In genomic region chr6:149508485-149508884, GRCh38 we compare ENCODE assay signal across 13 cellular contexts. TPM values are rescaled to one million over a fixed set of nuclear protein-coding genes. Genes with fewer than 3 reads are reported as not detected.
A peak's percentile ranks its signal among the peaks of the same experiment; 100 is the strongest.
DNase-seq lines count a peak whose midpoint lies in the region; ATAC-seq and TF ChIP-seq lines count a peak whose summit lies in the region.
"Had no signal": no experiment of that assay in that cellular context is flagged by ENCODE, and none has a peak within 500 bp of the region (broad histone marks: within the 10 kb centered on the region; RNA-seq: fewer than 3 reads in every experiment).

No MANE protein-coding gene starts in this region.

- H3K27me3 Mint-ChIP-seq in activated CD4-positive, alpha-beta T cell treated with anti-CD3 and anti-CD28 coated beads for 36 hours: no peaks in the 10 kb centered on the region

- no peaks in the 10 kb centered on the region for H3K9me3 Mint-ChIP-seq in activated CD4-positive, alpha-beta T cell treated with anti-CD3 and anti-CD28 coated beads for 36 hours (ENCODE audit: low read depth)
- H3K9me3 Mint-ChIP-seq: neural progenitor cell had no signal

- H3K4me1 ChIP-seq in mucosa of descending colon (ENCODE audit: low read depth): no peaks in the 10 kb centered on the region
- H3K4me1 ChIP-seq: lower lobe of right lung, neural progenitor cell had no signal

- DNase-seq in activated CD4-positive, alpha-beta T cell treated with anti-CD3 and anti-CD28 coated beads for 36 hours: peak; percentile 60
- no peak for DNase-seq in activated CD4-positive, alpha-beta T cell treated with anti-CD3 and anti-CD28 coated beads for 1 hour
- DNase-seq in T-helper 22 cell (ENCODE audit: low read depth): peak; percentile 49
- peak; percentile 24 for DNase-seq in astrocyte of the hippocampus (ENCODE audit: low read depth, low spot score)
- DNase-seq in stimulated activated CD4-positive, alpha-beta T cell treated with anti-CD3 and anti-CD28 coated beads, Interleukin-4, amount 100 ng/mL, for 24 hours: peak; percentile 64
- no peak for DNase-seq in NCI-H345 (lab: John Stamatoyannopoulos, UW)
- DNase-seq in mucosa of descending colon: no peak
- DNase-seq: amygdala, lower lobe of right lung, SIG-M5 had no signal

- intact Hi-C loops in activated CD4-positive, alpha-beta T cell treated with anti-CD3 and anti-CD28 coated beads for 36 hours (cut with DNase I, micrococcal nuclease): loop anchor here (1.0 to 10.0 kb wide), 6 partner anchors 13 to 476 kb away; partner anchors contain the start of gene ZC3H12D (in 2 of the 2)
- intact Hi-C loops in mucosa of descending colon (cut with DNase I, micrococcal nuclease): no loop called here

- peaks cover 44% of the 10 kb centered on the region for H3K36me3 Mint-ChIP-seq in activated CD4-positive, alpha-beta T cell treated with anti-CD3 and anti-CD28 coated beads for 36 hours (ENCODE audit: low read depth)

- H3K4me3 Mint-ChIP-seq in activated CD4-positive, alpha-beta T cell treated with anti-CD3 and anti-CD28 coated beads for 36 hours: peak overlapping the region; percentile 48
- H3K4me3 Mint-ChIP-seq: neural progenitor cell had no signal

- peak overlapping the region; percentile 99 for H3K27ac Mint-ChIP-seq in activated CD4-positive, alpha-beta T cell treated with anti-CD3 and anti-CD28 coated beads for 36 hours
- H3K27ac Mint-ChIP-seq: neural progenitor cell had no signal

- no peak for TF ChIP-seq CTCF in mucosa of descending colon (IDR thresholded peaks at IDR 0.05)

- H3K9me3 ChIP-seq in mucosa of descending colon: no peaks in the 10 kb centered on the region
- H3K9me3 ChIP-seq: lower lobe of right lung, thoracic aorta had no signal

- ATAC-seq in activated CD4-positive, alpha-beta T cell treated with anti-CD3 and anti-CD28 coated beads for 36 hours: peak; percentile 90
- ATAC-seq in HG03097 (IDR thresholded peaks at IDR 0.05; ENCODE audit: low FRiP score, unreplicated experiment) (no peak), mucosa of descending colon (no peak)
- ATAC-seq: lower lobe of right lung had no signal

- no peaks in the 10 kb centered on the region for H3K36me3 ChIP-seq in mucosa of descending colon (ENCODE audit: low read depth)

- CTCF ChIA-PET in activated CD4-positive, alpha-beta T cell treated with anti-CD3 and anti-CD28 coated beads for 36 hours (lab: Charles Lee): interaction anchor here (0.7 to 4.9 kb wide), 11 partner anchors 8 to 480 kb away, joined by 3 to 40 read pairs (median 6); partner anchors contain the start of gene ZC3H12D

- peaks cover 62% of the 10 kb centered on the region for H3K4me1 Mint-ChIP-seq in activated CD4-positive, alpha-beta T cell treated with anti-CD3 and anti-CD28 coated beads for 36 hours
- H3K4me1 Mint-ChIP-seq: neural progenitor cell had no signal

- no peak overlapping the region for H3K4me3 ChIP-seq in mucosa of descending colon
- H3K4me3 ChIP-seq: lower lobe of right lung, neural progenitor cell, thoracic aorta had no signal

- POLR2A ChIA-PET in activated CD4-positive, alpha-beta T cell treated with anti-CD3 and anti-CD28 coated beads for 36 hours (lab: Charles Lee): interaction anchor here (0.7 to 1.8 kb wide), 6 partner anchors 13 to 1552 kb away, joined by 3 to 14 read pairs (median 6); no protein-coding TSS in a partner anchor

RNA-seq across cellular contexts. Expression of gene ZC3H12D, which starts 23.7 kb away (rescaled TPM):
- 10 to 100 TPM; 72.2 to 89.9 TPM for total RNA-seq in activated CD4-positive, alpha-beta T cell treated with anti-CD3 and anti-CD28 coated beads for 36 hours
- total RNA-seq in mucosa of descending colon: 1 to 10 TPM; 5.2 to 9.1 (median 8.9) TPM

RNA-seq across cellular contexts. Expression of gene PPIL4, which starts 37.4 kb away (rescaled TPM):
- 10 to 100 TPM; 22.6 to 26.8 TPM for total RNA-seq in activated CD4-positive, alpha-beta T cell treated with anti-CD3 and anti-CD28 coated beads for 36 hours
- 10 to 100 TPM; 16.4 to 25.6 (median 21.5) TPM for total RNA-seq in mucosa of descending colon

RNA-seq across cellular contexts. Expression of gene GINM1, which starts 57.7 kb away (rescaled TPM):
- 10 to 100 TPM; 15.9 to 17.3 TPM for total RNA-seq in activated CD4-positive, alpha-beta T cell treated with anti-CD3 and anti-CD28 coated beads for 36 hours
- total RNA-seq in mucosa of descending colon: 10 to 100 TPM; 45.6 to 64.6 (median 48.4) TPM

Comparison
In these comparisons a context has a peak if more than half of its experiments do, and no peak if none do; other contexts are left out.
1. DNase-seq: peak in activated CD4-positive, alpha-beta T cell treated with anti-CD3 and anti-CD28 coated beads for 36 hours (single experiment), T-helper 22 cell (single experiment), astrocyte of the hippocampus (single experiment) and stimulated activated CD4-positive, alpha-beta T cell treated with anti-CD3 and anti-CD28 coated beads, Interleukin-4, amount 100 ng/mL, for 24 hours (single experiment); none in activated CD4-positive, alpha-beta T cell treated with anti-CD3 and anti-CD28 coated beads for 1 hour (single experiment), NCI-H345 (single experiment) and mucosa of descending colon (0 of 3).
2. RNA of gene ZC3H12D, which starts 23.7 kb away (total RNA-seq): 72.2 to 89.9 TPM in activated CD4-positive, alpha-beta T cell treated with anti-CD3 and anti-CD28 coated beads for 36 hours; 5.2 to 9.1 TPM in mucosa of descending colon; every median in the first group is over 4 times any median in the second.
3. intact Hi-C loops: an anchor here in activated CD4-positive, alpha-beta T cell treated with anti-CD3 and anti-CD28 coated beads for 36 hours (1.0 to 10.0 kb wide); none called in mucosa of descending colon.